ENCODE assay signal across 31 cellular contexts in genomic region chr4:29289118-29289517, GRCh38.
"Had no signal": no experiment of that assay in that cellular context is flagged by ENCODE, and none has a peak within 500 bp of the region (broad histone marks: within the 10 kb centered on the region; RNA-seq: fewer than 3 reads in every experiment).

No MANE protein-coding gene starts in this region.

- H3K27me3 ChIP-seq: neural progenitor cell, ovary, spleen, suprapubic skin, testis, tibial artery, transverse colon, upper lobe of right lung, uterus had no signal

- H3K36me3 Mint-ChIP-seq: naive B cell; naive thymus-derived CD8-positive, alpha-beta T cell; neural progenitor cell; stimulated activated memory B cell treated with anti-CD40 and anti-IgM and Interleukin-4, amounts not matched to agents 10 μg/mL and 1 μg/mL and 100 μg/mL, for 72 hours; type B pancreatic cell had no signal

- H3K36me3 ChIP-seq: neural progenitor cell, ovary, spleen, suprapubic skin, tibial artery, transverse colon, upper lobe of right lung had no signal

- ATAC-seq: naive thymus-derived CD8-positive, alpha-beta T cell; psoas muscle; right cardiac atrium; sciatic nerve; stimulated activated memory B cell treated with anti-CD40 and anti-IgM and Interleukin-4, amounts not matched to agents 10 μg/mL and 1 μg/mL and 100 μg/mL, for 72 hours; stimulated activated naive CD8-positive, alpha-beta T cell treated with anti-CD3 and anti-CD28 coated beads, Interleukin-15, amount 100 ng/mL, for 72 hours; stimulated activated naive CD8-positive, alpha-beta T cell treated with anti-CD3 and anti-CD28 coated beads, Interleukin-15, Interleukin-2, amounts not matched to agents 100 U/mL and 50 U/mL, for 24 hours; upper lobe of right lung had no signal

- H3K9ac ChIP-seq: neural progenitor cell, parathyroid adenoma had no signal

- H3K4me2 ChIP-seq: neural progenitor cell had no signal

- H3K4me3 Mint-ChIP-seq: naive B cell; naive thymus-derived CD8-positive, alpha-beta T cell; nephron; neural progenitor cell; stimulated activated memory B cell treated with anti-CD40 and anti-IgM and Interleukin-4, amounts not matched to agents 10 μg/mL and 1 μg/mL and 100 μg/mL, for 72 hours; stimulated activated naive CD8-positive, alpha-beta T cell treated with anti-CD3 and anti-CD28 coated beads, Interleukin-15, amount 100 ng/mL, for 72 hours; type B pancreatic cell had no signal

- H3K27me3 Mint-ChIP-seq: naive B cell; naive thymus-derived CD8-positive, alpha-beta T cell; progenitor cell of endocrine pancreas; stimulated activated memory B cell treated with anti-CD40 and anti-IgM and Interleukin-4, amounts not matched to agents 10 μg/mL and 1 μg/mL and 100 μg/mL, for 72 hours; stimulated activated naive CD8-positive, alpha-beta T cell treated with anti-CD3 and anti-CD28 coated beads, Interleukin-15, amount 100 ng/mL, for 72 hours; type B pancreatic cell had no signal

- H3K4me1 Mint-ChIP-seq: naive B cell; naive thymus-derived CD8-positive, alpha-beta T cell; nephron; neural progenitor cell; stimulated activated memory B cell treated with anti-CD40 and anti-IgM and Interleukin-4, amounts not matched to agents 10 μg/mL and 1 μg/mL and 100 μg/mL, for 72 hours; stimulated activated naive CD8-positive, alpha-beta T cell treated with anti-CD3 and anti-CD28 coated beads, Interleukin-15, amount 100 ng/mL, for 72 hours had no signal

- H3K27ac Mint-ChIP-seq: naive B cell; naive thymus-derived CD8-positive, alpha-beta T cell; nephron; neural progenitor cell; progenitor cell of endocrine pancreas; stimulated activated memory B cell treated with anti-CD40 and anti-IgM and Interleukin-4, amounts not matched to agents 10 μg/mL and 1 μg/mL and 100 μg/mL, for 72 hours; stimulated activated naive CD8-positive, alpha-beta T cell treated with anti-CD3 and anti-CD28 coated beads, Interleukin-15, amount 100 ng/mL, for 72 hours; type B pancreatic cell had no signal

- H2AFZ ChIP-seq: neural progenitor cell, parathyroid adenoma had no signal

- H3K9me3 ChIP-seq: ovary, psoas muscle, suprapubic skin, testis, tibial artery, transverse colon, upper lobe of right lung, uterus had no signal

- H3K27ac ChIP-seq: neural progenitor cell, ovary, parathyroid adenoma, psoas muscle, skin epidermis, spleen, suprapubic skin, testis, tibial artery, transverse colon, upper lobe of right lung, uterus had no signal

- H3K9me3 Mint-ChIP-seq: nephron, type B pancreatic cell had no signal

- H3K4me3 ChIP-seq: neural progenitor cell, ovary, psoas muscle, skin epidermis, spleen, suprapubic skin, testis, tibial artery, transverse colon, upper lobe of right lung, uterus had no signal

- H3K79me2 ChIP-seq: parathyroid adenoma had no signal

- H3K4me1 ChIP-seq: neural progenitor cell, parathyroid adenoma, psoas muscle, spleen, suprapubic skin, testis, tibial artery, transverse colon, upper lobe of right lung, uterus had no signal

- DNase-seq: naive B cell; naive thymus-derived CD8-positive, alpha-beta T cell; occipital lobe; ovary; posterior cingulate gyrus; psoas muscle; right cardiac atrium; spleen; stimulated activated CD4-positive, alpha-beta T cell treated with anti-CD3 and anti-CD28 coated beads, Interleukin-12 subunit alpha, Interleukin-12 subunit beta, amount 100 ng/mL, for 4 hours; stimulated activated CD4-positive, alpha-beta T cell treated with anti-CD3 and anti-CD28 coated beads, Interleukin-1b, Interleukin-23, amount 100 ng/mL, for 48 hours; stimulated activated CD4-positive, alpha-beta T cell treated with anti-CD3 and anti-CD28 coated beads, Interleukin-4, amount 100 ng/mL, for 1 hour; stimulated activated CD4-positive, alpha-beta T cell treated with anti-CD3 and anti-CD28 coated beads, Interleukin-4, amount 100 ng/mL, for 4 hours; stimulated activated CD8-positive, alpha-beta memory T cell treated with anti-CD3 and anti-CD28 coated beads, Interleukin-4, amount 100 ng/mL, for 48 hours; stimulated activated naive CD4-positive, alpha-beta T cell; stimulated activated naive CD8-positive, alpha-beta T cell treated with anti-CD3 and anti-CD28 coated beads, Interleukin-15, amount 100 ng/mL, for 72 hours; stimulated activated naive CD8-positive, alpha-beta T cell treated with anti-CD3 and anti-CD28 coated beads, Interleukin-15, Interleukin-2, amounts not matched to agents 100 U/mL and 50 U/mL, for 24 hours; substantia nigra; testis; tibial artery; transverse colon; upper lobe of right lung; uterus had no signal
